Comparison of ENCODE assay signal across 13 cellular contexts in the genomic region with DNA sequence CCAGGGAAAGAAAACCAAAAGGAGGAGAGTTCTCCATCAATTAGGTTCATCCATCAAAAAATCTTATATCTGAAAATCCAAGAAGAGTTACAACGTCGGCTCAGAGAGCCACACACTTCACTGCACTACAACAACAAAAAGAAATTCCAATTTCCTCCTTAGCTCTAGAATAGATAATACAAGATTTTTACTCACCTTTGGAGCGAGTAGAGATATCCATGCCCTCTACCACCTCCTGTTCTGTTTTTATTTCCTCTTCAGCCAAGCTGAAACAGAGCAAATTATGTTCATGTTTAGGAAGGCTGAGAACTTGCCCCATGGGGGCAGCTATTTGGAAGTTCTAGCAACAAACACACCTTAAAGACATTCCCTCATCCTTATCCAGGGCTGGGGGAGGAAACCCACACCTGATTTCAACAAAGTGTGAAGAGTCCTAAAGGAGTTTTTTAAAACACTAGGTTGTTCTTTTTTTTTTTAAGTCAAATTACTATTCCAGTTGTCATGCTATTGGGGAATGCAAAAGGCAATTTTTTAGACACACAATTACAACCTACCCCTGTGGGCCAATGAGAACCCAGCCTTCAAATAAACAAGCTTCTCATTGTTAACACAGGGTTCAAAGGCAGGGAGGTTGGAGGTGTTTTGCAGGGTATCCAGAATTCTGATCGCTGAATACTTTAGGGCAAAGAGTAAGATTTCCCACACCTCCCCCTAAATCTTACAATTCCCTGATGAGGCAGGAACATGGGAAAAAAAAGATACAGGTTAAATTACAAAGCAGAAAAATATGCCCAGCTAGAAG. TPM values are rescaled to one million over a fixed set of nuclear protein-coding genes. Genes with fewer than 3 reads are reported as not detected.
A peak's percentile ranks its signal among the peaks of the same experiment; 100 is the strongest.
DNase-seq lines count a peak whose midpoint lies in the region; ATAC-seq and TF ChIP-seq lines count a peak whose summit lies in the region.
"Had no signal": no experiment of that assay in that cellular context is flagged by ENCODE, and none has a peak within 500 bp of the region (broad histone marks: within the 10 kb centered on the region; RNA-seq: fewer than 3 reads in every experiment).

No MANE protein-coding gene starts in this region.

- POLR2A ChIA-PET in A673 (lab: Charles Lee; ENCODE audit: low non-redundant PET), result no interaction called here
- POLR2A ChIA-PET in OCI-LY7 (lab: Charles Lee), result interaction anchor here (0.7 to 2.1 kb wide), 3 partner anchors 9 to 60 kb away, joined by 3 to 7 read pairs (median 3); partner anchors contain the start of gene ZMYND8

- no peaks in the 10 kb centered on the region for H3K9me3 Mint-ChIP-seq in osteocyte (ENCODE audit: unreplicated experiment)
- H3K9me3 Mint-ChIP-seq: CD8-positive, alpha-beta T cell had no signal

- H3K27ac Mint-ChIP-seq in osteocyte (ENCODE audit: unreplicated experiment), result no peak overlapping the region

- peak overlapping the region; percentile 44 for H3K27ac ChIP-seq in A673 (ENCODE audit: low read depth, low read length, poor library complexity, severe bottlenecking)
- H3K27ac ChIP-seq in OCI-LY7 (ENCODE audit: low read depth, low read length, poor library complexity, severe bottlenecking), result no peak overlapping the region
- H3K27ac ChIP-seq in esophagus squamous epithelium, result peak overlapping the region; percentile 0 to 100 (median 86)
- H3K27ac ChIP-seq: GM23248, SJCRH30 had no signal

- TF ChIP-seq CTCF in A673 (conservative IDR thresholded peaks at IDR 0.05; ENCODE audit: low read depth, low read length), result no peak
- no peak for TF ChIP-seq CTCF in OCI-LY7 (conservative IDR thresholded peaks at IDR 0.05; ENCODE audit: low read length)
- TF ChIP-seq CTCF in esophagus squamous epithelium (IDR thresholded peaks at IDR 0.05), result no peak
- no peak for TF ChIP-seq CTCF in osteocyte (IDR thresholded peaks at IDR 0.05)

- CTCF ChIA-PET in A673 (lab: Charles Lee), result no interaction called here
- CTCF ChIA-PET in OCI-LY7 (lab: Charles Lee; ENCODE audit: unreplicated experiment), result interaction anchor here (1.3 kb wide), 1 partner anchor 8 kb away, joined by 3 read pairs; no protein-coding TSS in a partner anchor

- H3K79me2 ChIP-seq in OCI-LY7 (ENCODE audit: insufficient read depth, low read depth, low read length), result peaks cover 87% of the 10 kb centered on the region

- H3K4me3 Mint-ChIP-seq in osteocyte (ENCODE audit: unreplicated experiment), result peak overlapping the region; percentile 52
- H3K4me3 Mint-ChIP-seq: CD8-positive, alpha-beta T cell had no signal

- peaks cover 22% of the 10 kb centered on the region for H4K20me1 ChIP-seq in OCI-LY7 (ENCODE audit: insufficient read depth, low read length)

- no peak for DNase-seq in A673 (ENCODE audit: low spot score)
- DNase-seq in OCI-LY7 (ENCODE audit: low spot score), result no peak
- no peak for DNase-seq in esophagus squamous epithelium (lab: John Stamatoyannopoulos, UW)
- DNase-seq in osteocyte (ENCODE audit: extremely low spot score, unreplicated experiment), result no peak
- no peak for DNase-seq in midbrain (lab: John Stamatoyannopoulos, UW)
- DNase-seq in DMS153 (lab: John Stamatoyannopoulos, UW), result no peak
- DNase-seq in SK-N-DZ (ENCODE audit: low spot score), result no peak
- DNase-seq: activated CD8-positive, alpha-beta memory T cell treated with anti-CD3 and anti-CD28 coated beads, Interleukin-2, amount 50 U/mL, for 4 hours; CD8-positive, alpha-beta T cell; GM23248; NCI-H1694 treated with DMSO at 0.1 percent for 48 hours; SJCRH30 had no signal

- H3K36me3 ChIP-seq in A673 (ENCODE audit: insufficient read depth, low read length, poor library complexity, severe bottlenecking), result peaks cover 10% of the 10 kb centered on the region
- peaks cover 84% of the 10 kb centered on the region for H3K36me3 ChIP-seq in OCI-LY7 (ENCODE audit: insufficient read depth, low read length)
- peaks cover 0 to 54% (median 5%) of the 10 kb centered on the region in 3 donors for H3K36me3 ChIP-seq in esophagus squamous epithelium

- TF ChIP-seq POLR2A in esophagus squamous epithelium (IDR thresholded peaks at IDR 0.05), result no peak

- H3K4me3 ChIP-seq in A673 (ENCODE audit: low read depth, low read length, poor library complexity, severe bottlenecking) (no peak overlapping the region), OCI-LY7 (ENCODE audit: low read depth, low read length, poor library complexity, severe bottlenecking) (no peak overlapping the region), esophagus squamous epithelium (no peak overlapping the region)
- H3K4me3 ChIP-seq: GM23248, SJCRH30 had no signal

- H3K4me1 ChIP-seq in A673 (ENCODE audit: insufficient read depth, low read length, poor library complexity, severe bottlenecking) (peaks cover 40% of the 10 kb centered on the region), OCI-LY7 (ENCODE audit: insufficient read depth, low read length, poor library complexity, severe bottlenecking) (peaks cover 58% of the 10 kb centered on the region), esophagus squamous epithelium (peaks cover 30 to 70% (median 44%) of the 10 kb centered on the region in 3 donors)

- no peak for ATAC-seq in HG03442 (IDR thresholded peaks at IDR 0.05; ENCODE audit: unreplicated experiment)
- ATAC-seq: CD8-positive, alpha-beta T cell had no signal

- no peaks in the 10 kb centered on the region for H3K9me2 ChIP-seq in OCI-LY7 (ENCODE audit: insufficient read depth, low read length)

- H3K9me3 ChIP-seq in A673 (ENCODE audit: low read depth, low read length, poor library complexity, severe bottlenecking), result no peaks in the 10 kb centered on the region
- no peaks in the 10 kb centered on the region for H3K9me3 ChIP-seq in OCI-LY7 (ENCODE audit: low read length)
- no peaks in the 10 kb centered on the region for H3K9me3 ChIP-seq in esophagus squamous epithelium
- H3K9me3 ChIP-seq: SJCRH30 had no signal

- 70 to 87% methylated on average over 4 of the region's 4 CpGs for WGBS in esophagus squamous epithelium, 2 donors

- H3K27me3 ChIP-seq in A673 (replicated peaks; ENCODE audit: insufficient read depth, low read depth, low read length, poor library complexity) (no peaks in the 10 kb centered on the region), esophagus squamous epithelium (no peaks in the 10 kb centered on the region)
- H3K27me3 ChIP-seq: SJCRH30 had no signal

- intact Hi-C loops in A673 (cut with micrococcal nuclease; ENCODE audit: unreplicated experiment), result no loop called here
- intact Hi-C loops in OCI-LY7 (cut with micrococcal nuclease; ENCODE audit: unreplicated experiment), result no loop called here
- intact Hi-C loops in esophagus squamous epithelium (cut with DNase I), result no loop called here

- BruUV-seq in A673 (replicated peaks; lab: Mats Ljungman, UMichigan), result no TSS peak
- no TSS peak for BruUV-seq in OCI-LY7 (replicated peaks; lab: Mats Ljungman, UMichigan)

- no peaks in the 10 kb centered on the region for H3K27me3 Mint-ChIP-seq in osteocyte (ENCODE audit: unreplicated experiment)

- H3K4me1 Mint-ChIP-seq in osteocyte (ENCODE audit: unreplicated experiment), result peaks cover 26% of the 10 kb centered on the region

- H2AFZ ChIP-seq in OCI-LY7 (ENCODE audit: low read length), result no peak overlapping the region
- H2AFZ ChIP-seq: GM23248 had no signal

- peak overlapping the region; percentile 98 for H3K4me2 ChIP-seq in OCI-LY7 (ENCODE audit: low read length)

- peaks cover 33% of the 10 kb centered on the region for H3K36me3 Mint-ChIP-seq in osteocyte (ENCODE audit: unreplicated experiment)

RNA-seq across cellular contexts. Expression of gene ZMYND8, which starts 8.6 kb away (rescaled TPM):
- 31.3 and 35.2 TPM in 2 replicates for total RNA-seq in A673 (2021)
- total RNA-seq in OCI-LY7 (2014; rRNA removed; shearing (Covaris generic)), result 26.1 and 30.4 TPM in 2 replicates
- 69.1 and 77.0 TPM in 2 replicates for total RNA-seq in OCI-LY7 (2022)
- 10 to 100 TPM; 21.5 to 26.3 (median 24.3) TPM for total RNA-seq in esophagus squamous epithelium
- 96.5 and 111 TPM in 2 replicates for total RNA-seq in osteocyte
- polyA plus RNA-seq in SK-N-DZ (2014; cell fraction: cytosol; rRNA removed), result 44.5 and 55.5 TPM in 2 replicates
- polyA plus RNA-seq in SK-N-DZ (2014; cell fraction: nucleus; rRNA removed), result 49.4 and 91.3 TPM in 2 replicates
